8 cellular contexts compared by ENCODE assay signal in genomic region chr14:35932659-35933159, GRCh38.
DNase-seq lines count a peak whose midpoint lies in the region; ATAC-seq lines count a peak whose summit lies in the region.

No MANE protein-coding gene starts in this region.

- H3K27me3 Mint-ChIP-seq in stimulated activated memory B cell treated with anti-CD40 and anti-IgM and Interleukin-4, amounts not matched to agents 10 μg/mL and 1 μg/mL and 100 μg/mL, for 72 hours: no peaks in the 10 kb centered on the region

- no peak overlapping the region for H3K27ac ChIP-seq in right cardiac atrium (ENCODE audit: low read length)

- peaks cover 3% of the 10 kb centered on the region for H3K9me3 Mint-ChIP-seq in stimulated activated memory B cell treated with anti-CD40 and anti-IgM and Interleukin-4, amounts not matched to agents 10 μg/mL and 1 μg/mL and 100 μg/mL, for 72 hours

- H3K4me1 ChIP-seq in right cardiac atrium (ENCODE audit: control insufficient read depth, insufficient read depth, low read length): no peaks in the 10 kb centered on the region

- DNase-seq in NCI-H1105 treated with DMSO at 0.1 percent for 48 hours (lab: John Stamatoyannopoulos, UW): peak; percentile 88
- DNase-seq in NCI-H1105 (lab: John Stamatoyannopoulos, UW): no peak
- peak; percentile 20 for DNase-seq in activated T-cell treated with anti-CD3 and anti-CD28 coated beads, Interleukin-2, amount 50 U/mL, for 1 hour
- no peak for DNase-seq in NCI-H128 (lab: John Stamatoyannopoulos, UW; ENCODE audit: unreplicated experiment)
- DNase-seq in GDM1 (lab: John Stamatoyannopoulos, UW): no peak
- DNase-seq in right cardiac atrium: no peak

- no peaks in the 10 kb centered on the region for H3K27me3 ChIP-seq in right cardiac atrium (ENCODE audit: control insufficient read depth, insufficient read depth)

- H3K27ac Mint-ChIP-seq in stimulated activated memory B cell treated with anti-CD40 and anti-IgM and Interleukin-4, amounts not matched to agents 10 μg/mL and 1 μg/mL and 100 μg/mL, for 72 hours: no peak overlapping the region

- WGBS in right cardiac atrium: 71% methylated on average over 13 of the region's 13 CpGs

- peak; percentile 38 for ATAC-seq in HG03378 (IDR thresholded peaks at IDR 0.05; ENCODE audit: unreplicated experiment)
- ATAC-seq in stimulated activated memory B cell treated with anti-CD40 and anti-IgM and Interleukin-4, amounts not matched to agents 10 μg/mL and 1 μg/mL and 100 μg/mL, for 72 hours: no peak
- no peak for ATAC-seq in right cardiac atrium

- peaks cover 11% of the 10 kb centered on the region for H3K4me1 Mint-ChIP-seq in stimulated activated memory B cell treated with anti-CD40 and anti-IgM and Interleukin-4, amounts not matched to agents 10 μg/mL and 1 μg/mL and 100 μg/mL, for 72 hours

- H3K4me3 Mint-ChIP-seq in stimulated activated memory B cell treated with anti-CD40 and anti-IgM and Interleukin-4, amounts not matched to agents 10 μg/mL and 1 μg/mL and 100 μg/mL, for 72 hours: peak overlapping the region; percentile 66

- no peaks in the 10 kb centered on the region for H3K9me3 ChIP-seq in right cardiac atrium (ENCODE audit: control insufficient read depth, low read length)

- no peaks in the 10 kb centered on the region for H3K36me3 Mint-ChIP-seq in stimulated activated memory B cell treated with anti-CD40 and anti-IgM and Interleukin-4, amounts not matched to agents 10 μg/mL and 1 μg/mL and 100 μg/mL, for 72 hours

- no peak overlapping the region for H3K4me3 ChIP-seq in right cardiac atrium (ENCODE audit: low read length)

- intact Hi-C loops in right cardiac atrium (cut with DNase I): no loop called here

Comparison
In these comparisons a context has a peak if more than half of its experiments do, and no peak if none do; other contexts are left out.
1. DNase-seq: peak in NCI-H1105 treated with DMSO at 0.1 percent for 48 hours (single experiment) and activated T-cell treated with anti-CD3 and anti-CD28 coated beads, Interleukin-2, amount 50 U/mL, for 1 hour (single experiment); none in NCI-H1105 (single experiment), NCI-H128 (single experiment), GDM1 (single experiment) and right cardiac atrium (0 of 3).